ENCODE assay signal across 14 cellular contexts in genomic region chr4:140996757-140997156, GRCh38.
DNase-seq lines count a peak whose midpoint lies in the region; ATAC-seq and TF ChIP-seq lines count a peak whose summit lies in the region.
"Had no signal": no experiment of that assay in that cellular context is flagged by ENCODE, and none has a peak within 500 bp of the region (broad histone marks: within the 10 kb centered on the region; RNA-seq: fewer than 3 reads in every experiment).

No MANE protein-coding gene starts in this region.

- H3K27ac Mint-ChIP-seq in Caco-2 (ENCODE audit: unreplicated experiment) = no peak overlapping the region
- H3K27ac Mint-ChIP-seq: activated CD4-positive, alpha-beta T cell treated with anti-CD3 and anti-CD28 coated beads for 36 hours; GM23338 had no signal

- no peak overlapping the region for H2AFZ ChIP-seq in PC-3 (ENCODE audit: low read length)
- H2AFZ ChIP-seq: GM23338 had no signal

- H3K4me1 ChIP-seq in PC-3 (ENCODE audit: insufficient read depth, low read length) (no peaks in the 10 kb centered on the region), BE2C (no peaks in the 10 kb centered on the region), Caco-2 (no peaks in the 10 kb centered on the region)

- no peak overlapping the region for H3K4me3 Mint-ChIP-seq in Caco-2 (ENCODE audit: unreplicated experiment)
- H3K4me3 Mint-ChIP-seq: activated CD4-positive, alpha-beta T cell treated with anti-CD3 and anti-CD28 coated beads for 36 hours; GM23338 had no signal

- H3K36me3 ChIP-seq in PC-3 (ENCODE audit: low read depth, low read length) = no peaks in the 10 kb centered on the region
- H3K36me3 ChIP-seq in BE2C = 0 out of 2 replicates have a peak, but pooled peaks cover 2% of the 10 kb centered on the region
- H3K36me3 ChIP-seq in Caco-2 (ENCODE audit: control insufficient read depth, insufficient read depth, low read length) = no peaks in the 10 kb centered on the region

- no peaks in the 10 kb centered on the region for H3K9me3 Mint-ChIP-seq in Caco-2 (ENCODE audit: unreplicated experiment)
- H3K9me3 Mint-ChIP-seq: GM23338 had no signal

- H3K9me3 ChIP-seq in PC-3 (ENCODE audit: low read length) (no peaks in the 10 kb centered on the region), BE2C (no peaks in the 10 kb centered on the region), Caco-2 (no peaks in the 10 kb centered on the region)
- H3K9me3 ChIP-seq: testis had no signal

- no peaks in the 10 kb centered on the region for H3K4me1 Mint-ChIP-seq in Caco-2 (ENCODE audit: low read depth, unreplicated experiment)
- H3K4me1 Mint-ChIP-seq: activated CD4-positive, alpha-beta T cell treated with anti-CD3 and anti-CD28 coated beads for 36 hours; GM23338 had no signal

- H3K4me3 ChIP-seq in PC-3 (ENCODE audit: low read length) (no peak overlapping the region), fibroblast of the aortic adventitia (ENCODE audit: low read depth, low read length) (no peak overlapping the region), BE2C (ENCODE audit: low read depth, low read length) (no peak overlapping the region), Caco-2 (ENCODE audit: low read depth, low read length) (no peak overlapping the region)
- H3K4me3 ChIP-seq: GM12878, GM23338, testis had no signal

- POLR2A ChIA-PET in PC-3 (lab: Charles Lee; ENCODE audit: unreplicated experiment) (no interaction called here), Caco-2 (lab: Charles Lee) (no interaction called here)

- H3K9ac ChIP-seq in PC-3 (ENCODE audit: low read length) = no peak overlapping the region

- H3K36me3 Mint-ChIP-seq in Caco-2 (ENCODE audit: insufficient read depth, unreplicated experiment) = no peaks in the 10 kb centered on the region

- CTCF ChIA-PET in PC-3 (lab: Charles Lee) (no interaction called here), Caco-2 (lab: Charles Lee) (no interaction called here)

- TF ChIP-seq CTCF in PC-3 (conservative IDR thresholded peaks at IDR 0.05; ENCODE audit: low read depth, low read length) (no peak), fibroblast of the aortic adventitia (IDR thresholded peaks at IDR 0.05; ENCODE audit: insufficient read depth, low read length) (no peak), BE2C (IDR thresholded peaks at IDR 0.05; ENCODE audit: low read depth, low read length) (no peak), Caco-2 (IDR thresholded peaks at IDR 0.05; ENCODE audit: insufficient read depth in 1 of 2, low read depth in 1 of 2, low read length in 1 of 2, severe bottlenecking in 1 of 2, unreplicated experiment in 1 of 2) (no peak)

- H3K27me3 ChIP-seq in PC-3 (ENCODE audit: low read length) (peaks cover 35% of the 10 kb centered on the region; the same call in 1 of the 2 replicates), BE2C (no peaks in the 10 kb centered on the region), Caco-2 (replicated peaks; ENCODE audit: control insufficient read depth, insufficient read depth, low read length) (no peaks in the 10 kb centered on the region)
- H3K27me3 ChIP-seq: testis had no signal

- H3K27ac ChIP-seq in PC-3 (ENCODE audit: low read length) = no peak overlapping the region
- H3K27ac ChIP-seq: testis had no signal

- BruUV-seq in PC-3 (replicated peaks; lab: Mats Ljungman, UMichigan) = no TSS peak
- no TSS peak for BruUV-seq in Caco-2 (replicated peaks; lab: Mats Ljungman, UMichigan)

- H3K27me3 Mint-ChIP-seq in Caco-2 (ENCODE audit: insufficient read depth, unreplicated experiment) = peaks cover 13% of the 10 kb centered on the region
- H3K27me3 Mint-ChIP-seq: activated CD4-positive, alpha-beta T cell treated with anti-CD3 and anti-CD28 coated beads for 36 hours had no signal

- ATAC-seq in PC-3 (0 out of 2 replicates have a peak, but pooled peaks have one; percentile 15), sciatic nerve (peak; percentile 40)
- ATAC-seq: activated CD4-positive, alpha-beta T cell treated with anti-CD3 and anti-CD28 coated beads for 36 hours; GM12878; GM23338 had no signal

- no peaks in the 10 kb centered on the region for H4K20me1 ChIP-seq in PC-3 (ENCODE audit: low read length)

- H3K9me2 ChIP-seq in PC-3 (replicated peaks; ENCODE audit: low read length) = no peaks in the 10 kb centered on the region

- peak; percentile 1 for DNase-seq in ELR (ENCODE audit: low read depth)
- no peak for DNase-seq in PC-3
- peak; percentile 6 for DNase-seq in fibroblast of the aortic adventitia (ENCODE audit: low read depth)
- no peak for DNase-seq in sciatic nerve (ENCODE audit: low spot score)
- DNase-seq in NCI-H187 treated with DMSO at 0.1 percent for 48 hours (lab: John Stamatoyannopoulos, UW) = no peak
- no peak for DNase-seq in BE2C
- no peak for DNase-seq in Caco-2
- no peak for DNase-seq in NCI-H2227 treated with DMSO at 0.1 percent for 48 hours (lab: John Stamatoyannopoulos, UW)
- DNase-seq: activated CD4-positive, alpha-beta T cell treated with anti-CD3 and anti-CD28 coated beads for 36 hours; DMS 273 treated with DMSO at 0.1 percent for 48 hours; NCI-H146; testis had no signal

- no peaks in the 10 kb centered on the region for H3F3A ChIP-seq in PC-3 (ENCODE audit: low read length, unreplicated experiment)

- H3K4me2 ChIP-seq in PC-3 (ENCODE audit: low read length) = no peak overlapping the region
- H3K4me2 ChIP-seq: GM23338 had no signal

- intact Hi-C loops in PC-3 (cut with micrococcal nuclease) = loop anchor here (2.0 kb wide), 1 partner anchor 136 kb away; the partner anchor contains the start of gene RNF150
- intact Hi-C loops in sciatic nerve (cut with DNase I) = no loop called here
- intact Hi-C loops in Caco-2 (cut with micrococcal nuclease; ENCODE audit: unreplicated experiment) = loop anchor here (5.0 kb wide), 1 partner anchor 136 kb away; the partner anchor contains the start of gene RNF150

- no peaks in the 10 kb centered on the region for H3K79me2 ChIP-seq in PC-3 (ENCODE audit: low read length)

Comparison
In these comparisons a context has a peak if more than half of its experiments do, and no peak if none do; other contexts are left out.
1. DNase-seq: peak in ELR (single experiment) and fibroblast of the aortic adventitia (single experiment); none in PC-3 (single experiment), sciatic nerve (single experiment), NCI-H187 treated with DMSO at 0.1 percent for 48 hours (single experiment), BE2C (single experiment), Caco-2 (0 of 2) and NCI-H2227 treated with DMSO at 0.1 percent for 48 hours (single experiment).